ENCODE assay signal across 21 cellular contexts in the genomic region with DNA sequence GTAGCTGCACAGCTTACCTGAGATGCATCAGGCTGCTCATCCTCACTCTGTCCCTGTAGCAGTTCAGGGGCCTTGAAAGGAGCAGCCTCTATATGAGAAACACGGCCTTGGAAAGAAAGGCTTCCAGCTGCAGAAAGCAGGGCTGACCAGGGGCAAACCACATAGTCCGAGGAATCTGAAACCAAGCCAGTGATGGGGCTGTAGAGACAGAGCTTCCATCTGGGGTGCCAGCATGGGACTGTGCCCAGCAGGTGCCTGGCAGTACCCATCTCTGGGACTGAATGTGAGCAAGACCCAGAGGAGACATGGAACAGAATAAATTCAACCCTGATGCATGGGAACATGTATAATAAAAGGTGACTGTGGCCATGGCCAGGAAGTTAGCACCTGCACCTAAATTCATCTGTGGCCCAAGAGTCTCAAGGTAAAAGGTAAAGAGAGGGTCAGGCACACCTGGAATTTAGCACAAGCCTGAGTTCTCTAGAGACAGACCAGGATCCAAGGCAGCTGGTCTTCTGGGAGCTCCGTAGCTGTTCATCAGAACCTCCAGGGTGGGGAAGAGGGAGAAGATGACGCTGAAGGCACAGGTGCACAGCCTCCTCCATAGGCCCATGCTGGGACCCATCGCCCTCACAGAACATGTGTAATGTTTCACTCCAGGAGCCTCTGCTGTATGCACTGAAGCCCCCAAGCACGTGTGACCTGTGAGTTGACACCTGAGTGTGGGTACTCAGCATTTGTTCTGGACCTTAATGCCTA. TPM values are rescaled to one million over a fixed set of nuclear protein-coding genes. Genes with fewer than 3 reads are reported as not detected.
"Had no signal": no experiment of that assay in that cellular context is flagged by ENCODE, and none has a peak within 500 bp of the region (broad histone marks: within the 10 kb centered on the region; RNA-seq: fewer than 3 reads in every experiment).

No MANE protein-coding gene starts in this region.

- H3K27me3 ChIP-seq: ascending aorta, hepatocyte, suprapubic skin, upper lobe of left lung had no signal

- H3K27ac Mint-ChIP-seq: activated B cell treated with CpG ODN at 0.5 μM for 24 hours; activated CD8-positive, alpha-beta T cell treated with anti-CD3 and anti-CD28 coated beads for 36 hours; activated naive CD4-positive, alpha-beta T cell treated with anti-CD3 and anti-CD28 coated beads, Interleukin-2, amount 10 ng/mL, durations not matched to agents 7 days and 5 days; natural killer cell; stimulated activated naive CD8-positive, alpha-beta T cell treated with anti-CD3 and anti-CD28 coated beads, Interleukin-15, Interleukin-2, amounts not matched to agents 100 ng/mL and 50 ng/mL, for 24 hours had no signal

- H3K4me1 Mint-ChIP-seq: activated B cell treated with CpG ODN at 0.5 μM for 24 hours had no signal

- H3K27ac ChIP-seq: ascending aorta, hepatocyte, lower lobe of right lung, parathyroid adenoma, SK-N-MC, suprapubic skin, upper lobe of left lung had no signal

- H3K9ac ChIP-seq: parathyroid adenoma had no signal

- DNase-seq: activated B cell treated with CpG ODN at 0.5 μM for 24 hours; activated CD4-positive, alpha-beta T cell treated with anti-CD3 and anti-CD28 coated beads for 48 hours; activated CD8-positive, alpha-beta T cell treated with anti-CD3 and anti-CD28 coated beads for 36 hours; activated effector memory CD4-positive, alpha-beta T cell treated with Interleukin-2 at 50 U/mL for 16 hours; activated naive CD4-positive, alpha-beta T cell treated with anti-CD3 and anti-CD28 coated beads, Interleukin-2, amount 10 ng/mL, durations not matched to agents 7 days and 5 days; activated T-cell treated with anti-CD3 and anti-CD28 coated beads, Interleukin-2, amount 50 U/mL, for 4 hours; effector memory CD4-positive, alpha-beta T cell; foreskin fibroblast; left cardiac atrium; lower lobe of right lung; natural killer cell; upper lobe of left lung had no signal

- H2AFZ ChIP-seq: hepatocyte, parathyroid adenoma had no signal

- H3K4me3 ChIP-seq: ascending aorta, hepatocyte, lower lobe of right lung, SK-N-MC, suprapubic skin, upper lobe of left lung had no signal

- H3K36me3 Mint-ChIP-seq: activated naive CD4-positive, alpha-beta T cell treated with anti-CD3 and anti-CD28 coated beads, Interleukin-2, amount 10 ng/mL, durations not matched to agents 7 days and 5 days; natural killer cell had no signal

- H3K36me3 ChIP-seq: ascending aorta, lower lobe of right lung, suprapubic skin, upper lobe of left lung had no signal

- H3K9me3 Mint-ChIP-seq: activated B cell treated with CpG ODN at 0.5 μM for 24 hours; activated CD8-positive, alpha-beta T cell treated with anti-CD3 and anti-CD28 coated beads for 36 hours; activated naive CD4-positive, alpha-beta T cell treated with anti-CD3 and anti-CD28 coated beads, Interleukin-2, amount 10 ng/mL, durations not matched to agents 7 days and 5 days; activated T-cell treated with anti-CD3 and anti-CD28 coated beads, Interleukin-2, amount 50 U/mL, for 4 hours; natural killer cell; stimulated activated naive CD8-positive, alpha-beta T cell treated with anti-CD3 and anti-CD28 coated beads, Interleukin-15, Interleukin-2, amounts not matched to agents 100 ng/mL and 50 ng/mL, for 24 hours had no signal

- H3K4me1 ChIP-seq: ascending aorta, lower lobe of right lung, parathyroid adenoma, upper lobe of left lung had no signal

- H3K9me3 ChIP-seq: ascending aorta, lower lobe of right lung, suprapubic skin, upper lobe of left lung had no signal

- H3K4me2 ChIP-seq: hepatocyte had no signal

- H3K79me2 ChIP-seq: hepatocyte, parathyroid adenoma had no signal

- ATAC-seq: activated CD8-positive, alpha-beta T cell treated with anti-CD3 and anti-CD28 coated beads for 36 hours; lower lobe of right lung; natural killer cell had no signal

- H3K27me3 Mint-ChIP-seq: stimulated activated naive CD8-positive, alpha-beta T cell treated with anti-CD3 and anti-CD28 coated beads, Interleukin-15, Interleukin-2, amounts not matched to agents 100 ng/mL and 50 ng/mL, for 24 hours had no signal

- H3K4me3 Mint-ChIP-seq: activated B cell treated with CpG ODN at 0.5 μM for 24 hours; activated CD8-positive, alpha-beta T cell treated with anti-CD3 and anti-CD28 coated beads for 36 hours; activated naive CD4-positive, alpha-beta T cell treated with anti-CD3 and anti-CD28 coated beads, Interleukin-2, amount 10 ng/mL, durations not matched to agents 7 days and 5 days; activated T-cell treated with anti-CD3 and anti-CD28 coated beads, Interleukin-2, amount 50 U/mL, for 4 hours; natural killer cell; stimulated activated naive CD8-positive, alpha-beta T cell treated with anti-CD3 and anti-CD28 coated beads, Interleukin-15, Interleukin-2, amounts not matched to agents 100 ng/mL and 50 ng/mL, for 24 hours had no signal

RNA-seq across cellular contexts. Expression of a gene that starts 25.3 kb away (rescaled TPM):
- total RNA-seq: activated B cell treated with CpG ODN at 0.5 μM for 24 hours; activated CD8-positive, alpha-beta T cell treated with anti-CD3 and anti-CD28 coated beads for 36 hours; activated T-cell treated with anti-CD3 and anti-CD28 coated beads, Interleukin-2, amount 50 U/mL, for 4 hours; ascending aorta; glomerular endothelial cell; mesenteric fat pad had no signal
- polyA plus RNA-seq: adipose tissue had no signal
